In the genomic region with DNA sequence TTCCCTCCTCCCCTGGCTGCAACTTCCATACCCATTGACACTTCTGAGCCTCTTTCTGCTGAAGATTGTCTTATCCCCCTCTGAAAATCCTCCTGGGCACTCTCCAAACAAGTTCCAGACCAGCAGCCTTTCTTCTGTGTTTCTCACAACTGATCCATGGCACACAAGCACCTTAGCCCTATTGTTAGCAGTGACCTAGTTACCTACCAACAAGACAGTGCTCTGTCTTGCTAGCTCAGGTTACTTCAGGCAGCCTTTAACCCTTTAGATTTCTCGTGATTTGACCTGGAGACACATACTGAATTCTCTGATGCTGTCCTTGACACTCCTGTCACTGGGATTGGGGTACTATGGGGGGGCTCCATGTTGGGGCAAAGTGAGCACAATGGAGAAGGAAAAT, we compare ENCODE assay signal across 27 cellular contexts.
"Had no signal": no experiment of that assay in that cellular context is flagged by ENCODE, and none has a peak within 500 bp of the region (broad histone marks: within the 10 kb centered on the region; RNA-seq: fewer than 3 reads in every experiment).

No MANE protein-coding gene starts in this region.

- H3K27ac ChIP-seq: colonic mucosa, esophagus muscularis mucosa, foreskin keratinocyte, gastroesophageal sphincter, heart left ventricle, hepatocyte, ovary, psoas muscle, sigmoid colon, stomach, thyroid gland, vagina had no signal

- H3K36me3 Mint-ChIP-seq: memory B cell; naive thymus-derived CD4-positive, alpha-beta T cell; stimulated activated effector memory CD8-positive, alpha-beta T cell treated with anti-CD3 and anti-CD28 coated beads, Interleukin-12 subunit alpha, Interleukin-12 subunit beta, amount 100 ng/mL, for 72 hours had no signal

- H2AFZ ChIP-seq: hepatocyte had no signal

- ATAC-seq: foreskin keratinocyte; gastroesophageal sphincter; heart left ventricle; naive thymus-derived CD4-positive, alpha-beta T cell; psoas muscle; right cardiac atrium; stimulated activated effector memory CD8-positive, alpha-beta T cell treated with anti-CD3 and anti-CD28 coated beads, Interleukin-12 subunit alpha, Interleukin-12 subunit beta, amount 100 ng/mL, for 72 hours had no signal

- H3K27ac Mint-ChIP-seq: dendritic cell treated with granulocyte-macrophage colony-stimulating factor and Interleukin-4, amounts not matched to agents 40 ng/mL and 50 ng/mL, for 4 days; memory B cell; naive thymus-derived CD4-positive, alpha-beta T cell; nephron; stimulated activated effector memory CD8-positive, alpha-beta T cell treated with anti-CD3 and anti-CD28 coated beads, Interleukin-12 subunit alpha, Interleukin-12 subunit beta, amount 100 ng/mL, for 72 hours had no signal

- H3K4me3 Mint-ChIP-seq: dendritic cell treated with granulocyte-macrophage colony-stimulating factor and Interleukin-4, amounts not matched to agents 40 ng/mL and 50 ng/mL, for 4 days; memory B cell; naive thymus-derived CD4-positive, alpha-beta T cell; nephron; stimulated activated effector memory CD8-positive, alpha-beta T cell treated with anti-CD3 and anti-CD28 coated beads, Interleukin-12 subunit alpha, Interleukin-12 subunit beta, amount 100 ng/mL, for 72 hours had no signal

- H3K4me2 ChIP-seq: hepatocyte had no signal

- H3K27me3 ChIP-seq: colonic mucosa, esophagus muscularis mucosa, gastroesophageal sphincter, heart left ventricle, hepatocyte, ovary, sigmoid colon, stomach, thyroid gland, vagina had no signal

- H3K36me3 ChIP-seq: colonic mucosa, esophagus muscularis mucosa, gastroesophageal sphincter, heart left ventricle, ovary, sigmoid colon, stomach, thyroid gland, vagina had no signal

- DNase-seq: colonic mucosa; effector CD8-positive, alpha-beta T cell; foreskin keratinocyte; heart left ventricle; midbrain; naive thymus-derived CD4-positive, alpha-beta T cell; nucleus accumbens; ovary; posterior cingulate gyrus; psoas muscle; right cardiac atrium; sigmoid colon; stimulated activated CD4-positive, alpha-beta T cell treated with anti-CD3 and anti-CD28 coated beads, Interleukin-2, amount 100 ng/mL, for 24 hours; stimulated activated CD4-positive, alpha-beta T cell treated with anti-CD3 and anti-CD28 coated beads, Interleukin-4, amount 100 ng/mL, for 24 hours; stimulated activated naive CD4-positive, alpha-beta T cell treated with Interleukin-2 at 50 U/mL for 16 hours; stomach; thyroid gland; trophoblast cell had no signal

- H3K4me3 ChIP-seq: colonic mucosa, esophagus muscularis mucosa, gastroesophageal sphincter, heart left ventricle, hepatocyte, lung, ovary, psoas muscle, sigmoid colon, stomach, thyroid gland, vagina had no signal

- H3K27me3 Mint-ChIP-seq: dendritic cell treated with granulocyte-macrophage colony-stimulating factor and Interleukin-4, amounts not matched to agents 40 ng/mL and 50 ng/mL, for 4 days had no signal

- H3K4me1 ChIP-seq: colonic mucosa, esophagus muscularis mucosa, foreskin keratinocyte, gastroesophageal sphincter, heart left ventricle, psoas muscle, sigmoid colon, vagina had no signal

- H3K4me1 Mint-ChIP-seq: memory B cell; naive thymus-derived CD4-positive, alpha-beta T cell; nephron; stimulated activated effector memory CD8-positive, alpha-beta T cell treated with anti-CD3 and anti-CD28 coated beads, Interleukin-12 subunit alpha, Interleukin-12 subunit beta, amount 100 ng/mL, for 72 hours had no signal

- H3K9me3 ChIP-seq: colonic mucosa, esophagus muscularis mucosa, gastroesophageal sphincter, heart left ventricle, ovary, psoas muscle, sigmoid colon, stomach, thyroid gland, vagina had no signal

- H3K9me3 Mint-ChIP-seq: dendritic cell treated with granulocyte-macrophage colony-stimulating factor and Interleukin-4, amounts not matched to agents 40 ng/mL and 50 ng/mL, for 4 days; memory B cell; naive thymus-derived CD4-positive, alpha-beta T cell; nephron; stimulated activated effector memory CD8-positive, alpha-beta T cell treated with anti-CD3 and anti-CD28 coated beads, Interleukin-12 subunit alpha, Interleukin-12 subunit beta, amount 100 ng/mL, for 72 hours had no signal
